ENCODE assay signal across 21 cellular contexts in genomic region chr12:124477109-124477915, GRCh38.
DNase-seq lines count a peak whose midpoint lies in the region; ATAC-seq and TF ChIP-seq lines count a peak whose summit lies in the region.
"Had no signal": no experiment of that assay in that cellular context is flagged by ENCODE, and none has a peak within 500 bp of the region (broad histone marks: within the 10 kb centered on the region; RNA-seq: fewer than 3 reads in every experiment).

No MANE protein-coding gene starts in this region.

- no peak for ATAC-seq in activated CD8-positive, alpha-beta T cell treated with anti-CD3 and anti-CD28 coated beads for 36 hours
- ATAC-seq in activated CD8-positive, alpha-beta T cell treated with anti-CD3 and anti-CD28 coated beads, Interleukin-2, amount 10 ng/mL, durations not matched to agents 7 days and 5 days: no peak
- ATAC-seq in T-cell (replicated peaks in 1 of 4) (no peak), HG02938 (IDR thresholded peaks at IDR 0.05; ENCODE audit: unreplicated experiment) (no peak)
- ATAC-seq: gastroesophageal sphincter had no signal

- no peak overlapping the region for H3K27ac Mint-ChIP-seq in activated CD8-positive, alpha-beta T cell treated with anti-CD3 and anti-CD28 coated beads for 36 hours
- no peak overlapping the region for H3K27ac Mint-ChIP-seq in activated CD8-positive, alpha-beta T cell treated with anti-CD3 and anti-CD28 coated beads, Interleukin-2, amount 10 ng/mL, durations not matched to agents 7 days and 5 days
- peak overlapping the region; percentile 31 for H3K27ac Mint-ChIP-seq in osteocyte (ENCODE audit: unreplicated experiment)
- no peak overlapping the region for H3K27ac Mint-ChIP-seq in T-cell
- H3K27ac Mint-ChIP-seq: T-helper 1 cell treated with Interleukin-12 subunit alpha and Interleukin-12 subunit beta and Interleukin-4 antibody, amounts not matched to agents 30 μg/mL and 1 μg/mL, for 36 hours had no signal

- peak; percentile 37 for DNase-seq in activated CD8-positive, alpha-beta T cell treated with anti-CD3 and anti-CD28 coated beads for 36 hours
- DNase-seq in activated CD8-positive, alpha-beta T cell treated with anti-CD3 and anti-CD28 coated beads, Interleukin-2, amount 10 ng/mL, durations not matched to agents 7 days and 5 days: no peak
- DNase-seq in fibroblast of mammary gland (ENCODE audit: low read depth): peak; percentile 20
- no peak for DNase-seq in osteocyte (ENCODE audit: extremely low spot score, unreplicated experiment)
- DNase-seq in erythroblast (lab: John Stamatoyannopoulos, UW): no peak
- DNase-seq in T-cell: no peak
- DNase-seq: activated CD4-positive, alpha-beta T cell treated with anti-CD3 and anti-CD28 coated beads for 1 hour; activated CD8-positive, alpha-beta memory T cell treated with anti-CD3 and anti-CD28 coated beads, Interleukin-2, amount 50 U/mL, for 48 hours; CD4-positive, alpha-beta T cell; DMS79; HCEC 1CT; NCI-H1694; NCI-H345; retina; SHP77 had no signal

- no peak for TF ChIP-seq POLR2A in erythroblast (IDR thresholded peaks at IDR 0.05; ENCODE audit: low read length)

- peaks cover 14% of the 10 kb centered on the region for H3K9me3 Mint-ChIP-seq in activated CD8-positive, alpha-beta T cell treated with anti-CD3 and anti-CD28 coated beads for 36 hours
- H3K9me3 Mint-ChIP-seq in activated CD8-positive, alpha-beta T cell treated with anti-CD3 and anti-CD28 coated beads, Interleukin-2, amount 10 ng/mL, durations not matched to agents 7 days and 5 days (ENCODE audit: insufficient read depth): peaks cover 7% of the 10 kb centered on the region
- H3K9me3 Mint-ChIP-seq in osteocyte (ENCODE audit: unreplicated experiment) (peaks cover 4% of the 10 kb centered on the region), T-cell (peaks cover 3 to 7% (median 7%) of the 10 kb centered on the region in 3 donors)

- POLR2A ChIA-PET in activated CD8-positive, alpha-beta T cell treated with anti-CD3 and anti-CD28 coated beads for 36 hours (lab: Charles Lee): interaction anchor here (0.8 kb wide), 1 partner anchor 10 kb away, joined by 3 read pairs; no protein-coding TSS in a partner anchor
- POLR2A ChIA-PET in activated CD8-positive, alpha-beta T cell treated with anti-CD3 and anti-CD28 coated beads, Interleukin-2, amount 10 ng/mL, durations not matched to agents 7 days and 5 days (lab: Charles Lee): no interaction called here
- POLR2A ChIA-PET in T-cell (lab: Charles Lee): no interaction called here

- no peak for TF ChIP-seq CTCF in activated CD8-positive, alpha-beta T cell treated with anti-CD3 and anti-CD28 coated beads for 36 hours (IDR thresholded peaks at IDR 0.05)
- TF ChIP-seq CTCF in fibroblast of mammary gland (conservative IDR thresholded peaks at IDR 0.05; ENCODE audit: control insufficient read depth, insufficient read depth, low read depth, low read length): no peak
- TF ChIP-seq CTCF in osteocyte (IDR thresholded peaks at IDR 0.05): no peak

- H3K27me3 Mint-ChIP-seq in activated CD8-positive, alpha-beta T cell treated with anti-CD3 and anti-CD28 coated beads for 36 hours: no peaks in the 10 kb centered on the region
- no peaks in the 10 kb centered on the region for H3K27me3 Mint-ChIP-seq in activated CD8-positive, alpha-beta T cell treated with anti-CD3 and anti-CD28 coated beads, Interleukin-2, amount 10 ng/mL, durations not matched to agents 7 days and 5 days (ENCODE audit: low read depth)
- H3K27me3 Mint-ChIP-seq in osteocyte (ENCODE audit: unreplicated experiment): no peaks in the 10 kb centered on the region
- no peaks in the 10 kb centered on the region for H3K27me3 Mint-ChIP-seq in T-cell
- H3K27me3 Mint-ChIP-seq: CD4-positive, alpha-beta T cell had no signal

- H3K9me3 ChIP-seq in KOPT-K1 (ENCODE audit: insufficient read depth, low read length, poor library complexity, severe bottlenecking): peaks cover 27% of the 10 kb centered on the region
- H3K9me3 ChIP-seq: ascending aorta had no signal

- H3K36me3 ChIP-seq in KOPT-K1 (ENCODE audit: insufficient read depth, low read length): peaks cover 75% of the 10 kb centered on the region

- intact Hi-C loops in activated CD8-positive, alpha-beta T cell treated with anti-CD3 and anti-CD28 coated beads for 36 hours (cut with micrococcal nuclease): no loop called here

- CTCF ChIA-PET in activated CD8-positive, alpha-beta T cell treated with anti-CD3 and anti-CD28 coated beads for 36 hours (lab: Charles Lee): interaction anchor here (0.8 to 1.2 kb wide), 2 partner anchors 24 to 68 kb away, joined by 3 read pairs; no protein-coding TSS in a partner anchor
- CTCF ChIA-PET in activated CD8-positive, alpha-beta T cell treated with anti-CD3 and anti-CD28 coated beads, Interleukin-2, amount 10 ng/mL, durations not matched to agents 7 days and 5 days (lab: Charles Lee): no interaction called here
- CTCF ChIA-PET in T-cell (lab: Charles Lee): no interaction called here

- peak overlapping the region; percentile 48 for H3K27ac ChIP-seq in KOPT-K1 (ENCODE audit: low read depth, low read length, poor library complexity, severe bottlenecking)
- H3K27ac ChIP-seq: ascending aorta, coronary artery had no signal

- H3K4me3 Mint-ChIP-seq in activated CD8-positive, alpha-beta T cell treated with anti-CD3 and anti-CD28 coated beads for 36 hours: no peak overlapping the region
- H3K4me3 Mint-ChIP-seq in activated CD8-positive, alpha-beta T cell treated with anti-CD3 and anti-CD28 coated beads, Interleukin-2, amount 10 ng/mL, durations not matched to agents 7 days and 5 days: no peak overlapping the region
- no peak overlapping the region for H3K4me3 Mint-ChIP-seq in osteocyte (ENCODE audit: unreplicated experiment)
- no peak overlapping the region for H3K4me3 Mint-ChIP-seq in T-cell
- H3K4me3 Mint-ChIP-seq: CD4-positive, alpha-beta T cell; T-helper 1 cell treated with Interleukin-12 subunit alpha and Interleukin-12 subunit beta and Interleukin-4 antibody, amounts not matched to agents 30 μg/mL and 1 μg/mL, for 36 hours had no signal

- H3K36me3 Mint-ChIP-seq in activated CD8-positive, alpha-beta T cell treated with anti-CD3 and anti-CD28 coated beads for 36 hours (ENCODE audit: low read depth): peaks cover 70% of the 10 kb centered on the region
- peaks cover 68% of the 10 kb centered on the region for H3K36me3 Mint-ChIP-seq in activated CD8-positive, alpha-beta T cell treated with anti-CD3 and anti-CD28 coated beads, Interleukin-2, amount 10 ng/mL, durations not matched to agents 7 days and 5 days (ENCODE audit: low read depth)
- H3K36me3 Mint-ChIP-seq in osteocyte (ENCODE audit: unreplicated experiment) (peaks cover 41% of the 10 kb centered on the region), T-cell (peaks cover 61% of the 10 kb centered on the region)

- H3K4me3 ChIP-seq in fibroblast of mammary gland (ENCODE audit: control insufficient read depth, low read depth, low read length): no peak overlapping the region
- H3K4me3 ChIP-seq: ascending aorta, coronary artery, gastroesophageal sphincter had no signal

- peaks cover 41% of the 10 kb centered on the region for H3K4me1 Mint-ChIP-seq in activated CD8-positive, alpha-beta T cell treated with anti-CD3 and anti-CD28 coated beads for 36 hours (ENCODE audit: low read depth)
- peaks cover 41% of the 10 kb centered on the region for H3K4me1 Mint-ChIP-seq in activated CD8-positive, alpha-beta T cell treated with anti-CD3 and anti-CD28 coated beads, Interleukin-2, amount 10 ng/mL, durations not matched to agents 7 days and 5 days (ENCODE audit: low read depth)
- H3K4me1 Mint-ChIP-seq in osteocyte (ENCODE audit: unreplicated experiment): peaks cover 47% of the 10 kb centered on the region
- H3K4me1 Mint-ChIP-seq in T-cell: peaks cover 24 to 34% (median 24%) of the 10 kb centered on the region in 3 donors

Comparison
In these comparisons a context has a peak if more than half of its experiments do, and no peak if none do; other contexts are left out.
1. DNase-seq: peak in activated CD8-positive, alpha-beta T cell treated with anti-CD3 and anti-CD28 coated beads for 36 hours (single experiment) and fibroblast of mammary gland (single experiment); none in activated CD8-positive, alpha-beta T cell treated with anti-CD3 and anti-CD28 coated beads, Interleukin-2, amount 10 ng/mL, durations not matched to agents 7 days and 5 days (single experiment), osteocyte (single experiment), erythroblast (0 of 2) and T-cell (0 of 34).